ENCODE assay signal across 22 cellular contexts in the genomic region with DNA sequence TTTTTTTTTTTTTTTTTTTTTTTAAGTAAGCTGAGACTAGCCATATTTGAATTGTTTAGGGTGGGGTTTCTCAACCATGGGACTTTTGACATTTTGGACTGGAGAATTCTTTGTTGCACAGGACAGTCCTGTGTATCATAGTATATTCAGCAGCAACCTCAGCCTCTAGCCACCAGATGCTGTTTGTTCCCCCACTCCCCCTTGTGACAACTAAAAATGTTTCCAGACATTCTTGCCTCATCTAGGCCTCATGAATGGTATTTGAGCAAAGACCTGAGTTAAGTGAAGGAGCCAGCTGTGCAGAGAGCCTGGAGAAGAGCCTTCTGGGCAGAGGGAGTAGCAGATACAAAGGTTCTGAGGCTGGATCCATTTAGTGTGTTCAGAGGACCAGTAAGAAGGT.
"Had no signal": no experiment of that assay in that cellular context is flagged by ENCODE, and none has a peak within 500 bp of the region (broad histone marks: within the 10 kb centered on the region; RNA-seq: fewer than 3 reads in every experiment).

No MANE protein-coding gene starts in this region.

- H3K27ac ChIP-seq: SJSA1 had no signal

- H3K36me3 ChIP-seq: SJSA1 had no signal

- H3K27me3 ChIP-seq: SJSA1 had no signal

- FAIRE-seq: K562 had no signal

- H3K27ac Mint-ChIP-seq: activated CD8-positive, alpha-beta T cell treated with anti-CD3 and anti-CD28 coated beads, Interleukin-2, amount 10 ng/mL, durations not matched to agents 7 days and 5 days; activated naive CD4-positive, alpha-beta T cell treated with anti-CD3 and anti-CD28 coated beads, Interleukin-2, amount 50 U/mL, for 72 hours; activated naive CD8-positive, alpha-beta T cell treated with anti-CD3 and anti-CD28 coated beads, Interleukin-2, amount 50 U/mL, for 24 hours; T-helper 1 cell treated with Interleukin-12 subunit alpha and Interleukin-12 subunit beta and Interleukin-4 antibody, amounts not matched to agents 30 μg/mL and 1 μg/mL, for 36 hours had no signal

- H3K4me3 ChIP-seq: K562, SJSA1 had no signal

- H3K4me3 Mint-ChIP-seq: activated CD8-positive, alpha-beta T cell treated with anti-CD3 and anti-CD28 coated beads, Interleukin-2, amount 10 ng/mL, durations not matched to agents 7 days and 5 days; activated naive CD8-positive, alpha-beta T cell treated with anti-CD3 and anti-CD28 coated beads, Interleukin-2, amount 50 U/mL, for 24 hours; T-helper 1 cell treated with Interleukin-12 subunit alpha and Interleukin-12 subunit beta and Interleukin-4 antibody, amounts not matched to agents 30 μg/mL and 1 μg/mL, for 36 hours had no signal

- H3K4me1 ChIP-seq: SJSA1 had no signal

- DNase-seq: activated CD4-positive, alpha-beta T cell treated with anti-CD3 and anti-CD28 coated beads for 48 hours; activated CD4-positive, alpha-beta T cell treated with anti-CD3 and anti-CD28 coated beads, Interleukin-2, amount 50 U/mL, for 4 hours; activated CD4-positive, CD25-positive, alpha-beta regulatory T cell treated with anti-CD3 and anti-CD28 coated beads, Interleukin-2, amount 50 U/mL, for 72 hours; activated CD8-positive, alpha-beta memory T cell treated with anti-CD3 and anti-CD28 coated beads, Interleukin-2, amount 50 U/mL, for 48 hours; activated CD8-positive, alpha-beta T cell treated with anti-CD3 and anti-CD28 coated beads, Interleukin-2, amount 10 ng/mL, durations not matched to agents 7 days and 5 days; activated naive CD4-positive, alpha-beta T cell; activated naive CD8-positive, alpha-beta T cell treated with anti-CD3 and anti-CD28 coated beads, Interleukin-2, amount 50 U/mL, for 24 hours; activated T-cell treated with anti-CD3 and anti-CD28 coated beads, Interleukin-2, amount 50 U/mL, for 1 hour; amygdala; cerebellar nuclear complex; Karpas-422; NCI-H1105 treated with DMSO at 0.1 percent for 48 hours; NCI-H1436 treated with DMSO at 0.1 percent for 48 hours; NCI-H187 treated with DMSO at 0.1 percent for 48 hours; NCI-H2081 treated with DMSO at 0.1 percent for 48 hours; NCI-H226; NCI-H526; NCI-H82 had no signal

- H3K27me3 Mint-ChIP-seq: activated naive CD8-positive, alpha-beta T cell treated with anti-CD3 and anti-CD28 coated beads, Interleukin-2, amount 50 U/mL, for 24 hours had no signal

- H3K4me1 Mint-ChIP-seq: activated naive CD8-positive, alpha-beta T cell treated with anti-CD3 and anti-CD28 coated beads, Interleukin-2, amount 50 U/mL, for 24 hours had no signal
